Comparison of ENCODE assay signal across 16 cellular contexts in the genomic region with DNA sequence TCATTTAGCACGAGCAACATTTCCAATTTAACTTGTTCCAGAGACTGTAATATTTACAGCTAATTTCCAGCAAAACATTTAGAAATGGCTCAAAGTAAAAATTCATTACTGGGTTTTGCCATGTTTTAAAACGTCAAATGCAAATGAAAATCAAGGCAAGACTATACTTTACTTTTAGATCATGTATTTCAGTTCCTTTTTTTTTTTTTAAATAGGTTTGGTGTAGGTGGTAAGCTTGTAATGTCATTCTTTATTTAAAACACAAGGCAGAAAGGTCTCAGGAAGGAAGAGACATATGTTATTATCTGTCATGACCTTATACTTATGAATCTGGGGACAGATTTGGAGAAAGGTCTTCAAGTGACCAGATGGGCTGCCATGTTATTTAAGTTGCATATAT. TPM values are rescaled to one million over a fixed set of nuclear protein-coding genes. Genes with fewer than 3 reads are reported as not detected.
DNase-seq lines count a peak whose midpoint lies in the region; ATAC-seq and TF ChIP-seq lines count a peak whose summit lies in the region.
"Had no signal": no experiment of that assay in that cellular context is flagged by ENCODE, and none has a peak within 500 bp of the region (broad histone marks: within the 10 kb centered on the region; RNA-seq: fewer than 3 reads in every experiment).

No MANE protein-coding gene starts in this region.

- TF ChIP-seq CTCF in left lung (IDR thresholded peaks at IDR 0.05) = no peak
- no peak for TF ChIP-seq CTCF in osteoblast (IDR thresholded peaks at IDR 0.05; ENCODE audit: extremely low read depth, low read depth, low read length)

- H3K4me1 ChIP-seq in left lung = peaks cover 0 to 10% of the 10 kb centered on the region in 2 donors
- no peaks in the 10 kb centered on the region for H3K4me1 ChIP-seq in osteoblast (ENCODE audit: insufficient read depth, low read length)

- peak; percentile 18 to 39 for DNase-seq in NOMO-1 (lab: John Stamatoyannopoulos, UW; ENCODE audit: unreplicated experiment in 2 of 2)
- DNase-seq in NOMO-1 treated with dmso at 0.1 percent for 144 hours (lab: John Stamatoyannopoulos, UW; ENCODE audit: unreplicated experiment) = no peak
- no peak for DNase-seq in left lung
- DNase-seq in HK-2 (ENCODE audit: unreplicated experiment) = no peak
- no peak for DNase-seq in osteoblast (ENCODE audit: insufficient read length, low spot score, missing footprints)
- no peak for DNase-seq in stimulated activated CD4-positive, alpha-beta T cell treated with anti-CD3 and anti-CD28 coated beads, Interleukin-12 subunit alpha, Interleukin-12 subunit beta, amount 100 ng/mL, for 4 hours
- DNase-seq: activated naive CD8-positive, alpha-beta T cell treated with anti-CD3 and anti-CD28 coated beads for 36 hours; erythroblast; GM23248; mesenchymal stem cell; NCI-H446; occipital lobe; Right ventricle myocardium superior had no signal

- H3K36me3 ChIP-seq in left lung = no peaks in the 10 kb centered on the region
- H3K36me3 ChIP-seq in osteoblast (ENCODE audit: insufficient read depth, low read length) = no peaks in the 10 kb centered on the region

- no peak overlapping the region for H2AFZ ChIP-seq in osteoblast (ENCODE audit: low read length)
- H2AFZ ChIP-seq: GM23248 had no signal

- intact Hi-C loops in left lung (cut with DNase I) = no loop called here

- H3K9me3 ChIP-seq in left lung (no peaks in the 10 kb centered on the region), osteoblast (ENCODE audit: low read depth, low read length) (no peaks in the 10 kb centered on the region)

- no peaks in the 10 kb centered on the region for H3K79me2 ChIP-seq in osteoblast (ENCODE audit: insufficient read depth, low read length)

- H3K27ac ChIP-seq in left lung = no peak overlapping the region
- no peak overlapping the region for H3K27ac ChIP-seq in osteoblast (ENCODE audit: low read depth, low read length)
- H3K27ac ChIP-seq: 22Rv1, GM23248 had no signal

- ATAC-seq in GM21786 (IDR thresholded peaks at IDR 0.05; ENCODE audit: unreplicated experiment) = peak; percentile 77
- ATAC-seq in HG03196 (IDR thresholded peaks at IDR 0.05; ENCODE audit: unreplicated experiment) = peak; percentile 57
- ATAC-seq in left lung = no peak

- H3K4me3 ChIP-seq in left lung = no peak overlapping the region
- no peak overlapping the region for H3K4me3 ChIP-seq in osteoblast (ENCODE audit: insufficient read depth, low read length)
- H3K4me3 ChIP-seq: GM23248 had no signal

- H3K4me2 ChIP-seq in osteoblast (ENCODE audit: insufficient read depth, low read length) = no peak overlapping the region

- H4K20me1 ChIP-seq in osteoblast (ENCODE audit: insufficient read depth, low read length) = no peaks in the 10 kb centered on the region

- no peaks in the 10 kb centered on the region for H3K27me3 ChIP-seq in left lung
- H3K27me3 ChIP-seq in osteoblast (ENCODE audit: insufficient read depth, low read length) = no peaks in the 10 kb centered on the region

RNA-seq across cellular contexts. Expression of a gene that starts 54.1 kb away (rescaled TPM):
- 1 to 10 TPM; 1.9 to 2.5 TPM for total RNA-seq in left lung
- under 0.01 TPM in 2 replicates for total RNA-seq in osteoblast
- total RNA-seq: GM23248 had no signal

Comparison
In these comparisons a context has a peak if more than half of its experiments do, and no peak if none do; other contexts are left out.
1. DNase-seq: peak in NOMO-1 (2 of 2); none in NOMO-1 treated with dmso at 0.1 percent for 144 hours (single experiment), left lung (0 of 2), HK-2 (single experiment), osteoblast (single experiment) and stimulated activated CD4-positive, alpha-beta T cell treated with anti-CD3 and anti-CD28 coated beads, Interleukin-12 subunit alpha, Interleukin-12 subunit beta, amount 100 ng/mL, for 4 hours (single experiment).